ENCODE assay signal across 8 cellular contexts in genomic region chr7:152436279-152437147, GRCh38. TPM values are rescaled to one million over a fixed set of nuclear protein-coding genes. Genes with fewer than 3 reads are reported as not detected.
DNase-seq lines count a peak whose midpoint lies in the region; ATAC-seq and TF ChIP-seq lines count a peak whose summit lies in the region.

No MANE protein-coding gene starts in this region.

- intact Hi-C loops in colonic mucosa (cut with DNase I): no loop called here

- peak overlapping the region; percentile 64 for H3K4me3 ChIP-seq in AG10803 (ENCODE audit: low read length)
- peak overlapping the region; percentile 44 for H3K4me3 ChIP-seq in colonic mucosa

- TF ChIP-seq CTCF in AG10803 (conservative IDR thresholded peaks at IDR 0.05; ENCODE audit: low read length): no peak
- TF ChIP-seq CTCF in colonic mucosa (IDR thresholded peaks at IDR 0.05): no peak

- DNase-seq in AG10803 (ENCODE audit: low read depth): peak; percentile 92
- peak; percentile 70 for DNase-seq in NCI-H446 treated with DMSO at 0.1 percent for 48 hours (lab: John Stamatoyannopoulos, UW)
- peak; percentile 86 to 90 for DNase-seq in activated CD4-positive, alpha-beta T cell treated with anti-CD3 and anti-CD28 coated beads for 4 hours
- DNase-seq in colonic mucosa: peak; percentile 95
- DNase-seq in stimulated activated CD4-positive, alpha-beta T cell treated with anti-CD3 and anti-CD28 coated beads, Interleukin-1b, Interleukin-23, amount 100 ng/mL, for 24 hours (ENCODE audit: low read depth in 4 of 4, low spot score in 1 of 4): peak; percentile 81 to 90 (median 82)

- H3K27me3 ChIP-seq in colonic mucosa (no peaks in the 10 kb centered on the region), layer of hippocampus (ENCODE audit: control insufficient read depth, insufficient read depth, low read length) (no peaks in the 10 kb centered on the region)

- H3K9ac ChIP-seq in colonic mucosa (ENCODE audit: low read depth in 2 of 2, low read length in 2 of 2): peak overlapping the region; percentile 68 to 88

- H3K4me1 ChIP-seq in colonic mucosa: no peaks in the 10 kb centered on the region

- no peaks in the 10 kb centered on the region for H3K36me3 ChIP-seq in colonic mucosa

- H3K27ac ChIP-seq in colonic mucosa (peak overlapping the region; percentile 93), layer of hippocampus (ENCODE audit: low read depth, low read length) (peak overlapping the region; percentile 96)

- ATAC-seq in GM19025 (IDR thresholded peaks at IDR 0.05; ENCODE audit: low read depth, unreplicated experiment): peak; percentile 52
- ATAC-seq in HG03280 (IDR thresholded peaks at IDR 0.05; ENCODE audit: unreplicated experiment): peak; percentile 54

- H3K9me3 ChIP-seq in colonic mucosa: no peaks in the 10 kb centered on the region

RNA-seq across cellular contexts. Expression of gene KMT2C, which starts 0.7 kb away (rescaled TPM):
- total RNA-seq in colonic mucosa: 10 to 100 TPM; 70.9 to 73.3 TPM

Comparison
In these comparisons a context has a peak if more than half of its experiments do, and no peak if none do; other contexts are left out.
1. Peak in every context shown above with its lines: DNase-seq, ATAC-seq, H3K4me3 ChIP-seq and H3K27ac ChIP-seq.